In the genomic region with DNA sequence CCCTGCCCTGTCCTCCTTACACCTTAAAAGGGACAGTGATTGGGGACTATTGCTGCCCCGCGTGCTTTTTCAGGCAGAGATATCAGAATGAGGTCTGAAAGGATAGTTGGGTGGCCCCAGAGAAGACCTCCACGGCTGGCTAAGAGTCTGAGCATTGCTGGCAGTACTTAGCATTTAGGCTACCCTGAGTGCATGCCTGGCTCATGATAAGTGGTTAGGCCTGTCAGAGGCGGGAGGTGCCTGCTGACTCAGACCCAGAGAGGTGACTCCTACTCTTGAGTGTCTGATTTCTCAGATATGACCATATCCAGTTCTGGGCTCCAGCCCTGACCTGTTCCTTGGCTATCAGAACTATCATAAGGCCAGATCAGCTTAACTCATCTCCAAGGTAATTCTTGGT, we compare ENCODE assay signal across 8 cellular contexts.
DNase-seq lines count a peak whose midpoint lies in the region; ATAC-seq and TF ChIP-seq lines count a peak whose summit lies in the region.

No MANE protein-coding gene starts in this region.

- TF ChIP-seq EP300 in tibial nerve (IDR thresholded peaks at IDR 0.05): peak in 1 of 2 donors; percentile 35

- no peak overlapping the region for H3K4me3 ChIP-seq in breast epithelium
- H3K4me3 ChIP-seq in muscle layer of duodenum (ENCODE audit: low read depth in 1 of 2, low read length in 2 of 2): no peak overlapping the region
- no peak overlapping the region for H3K4me3 ChIP-seq in tibial nerve

- peak; percentile 91 for ATAC-seq in GM21717 (IDR thresholded peaks at IDR 0.05; ENCODE audit: unreplicated experiment)
- no peak for ATAC-seq in GM21825 (IDR thresholded peaks at IDR 0.05; ENCODE audit: unreplicated experiment)

- no peaks in the 10 kb centered on the region for H3K9me3 ChIP-seq in breast epithelium
- no peaks in the 10 kb centered on the region for H3K9me3 ChIP-seq in muscle layer of duodenum (ENCODE audit: control insufficient read depth in 1 of 2, low read length in 2 of 2)
- no peaks in the 10 kb centered on the region for H3K9me3 ChIP-seq in tibial nerve

- TF ChIP-seq CTCF in breast epithelium (IDR thresholded peaks at IDR 0.05): no peak
- TF ChIP-seq CTCF in tibial nerve (IDR thresholded peaks at IDR 0.05): no peak

- H3K4me1 ChIP-seq in breast epithelium (peaks cover 6 to 10% of the 10 kb centered on the region in 2 donors), muscle layer of duodenum (ENCODE audit: control insufficient read depth in 1 of 2, insufficient read depth in 2 of 2, low read length in 2 of 2) (peaks cover 24 to 30% of the 10 kb centered on the region in 2 donors), tibial nerve (peaks cover 0 to 60% (median 17%) of the 10 kb centered on the region in 4 donors)

- no peak for TF ChIP-seq POLR2A in breast epithelium (IDR thresholded peaks at IDR 0.05)
- no peak for TF ChIP-seq POLR2A in tibial nerve (IDR thresholded peaks at IDR 0.05)

- WGBS in tibial nerve, 2 donors: 88 to 94% methylated on average over 4 of the region's 4 CpGs

- intact Hi-C loops in breast epithelium (cut with DNase I; ENCODE audit: low total_unique reads): no loop called here

- H3K27ac ChIP-seq in breast epithelium: peak overlapping the region; percentile 82 to 85
- H3K27ac ChIP-seq in muscle layer of duodenum (ENCODE audit: low read length): peak overlapping the region; percentile 20
- H3K27ac ChIP-seq in tibial nerve: peak overlapping the region in 2 of 4 donors; percentile 70 to 79

- DNase-seq in DMS 273 treated with DMSO at 0.1 percent for 48 hours (lab: John Stamatoyannopoulos, UW) (peak; percentile 42), LHCN-M2 (ENCODE audit: low read depth) (peak; percentile 93), breast epithelium (ENCODE audit: low spot score in 2 of 2) (no peak), tibial nerve (ENCODE audit: low spot score in 2 of 2) (no peak), NCI-H1694 treated with DMSO at 0.1 percent for 48 hours (lab: John Stamatoyannopoulos, UW) (no peak)

- H3K27me3 ChIP-seq in breast epithelium (no peaks in the 10 kb centered on the region), muscle layer of duodenum (ENCODE audit: low read depth, low read length) (no peaks in the 10 kb centered on the region), tibial nerve (no peaks in the 10 kb centered on the region)

- H3K36me3 ChIP-seq in breast epithelium (no peaks in the 10 kb centered on the region), muscle layer of duodenum (ENCODE audit: control insufficient read depth in 1 of 2, insufficient read depth in 2 of 2, low read length in 2 of 2) (no peaks in the 10 kb centered on the region), tibial nerve (no peaks in the 10 kb centered on the region)

Comparison
In these comparisons a context has a peak if more than half of its experiments do, and no peak if none do; other contexts are left out.
1. DNase-seq: peak in DMS 273 treated with DMSO at 0.1 percent for 48 hours (single experiment) and LHCN-M2 (single experiment); none in breast epithelium (0 of 2), tibial nerve (0 of 2) and NCI-H1694 treated with DMSO at 0.1 percent for 48 hours (single experiment).